Comparison of ENCODE assay signal across 16 cellular contexts in the genomic region with DNA sequence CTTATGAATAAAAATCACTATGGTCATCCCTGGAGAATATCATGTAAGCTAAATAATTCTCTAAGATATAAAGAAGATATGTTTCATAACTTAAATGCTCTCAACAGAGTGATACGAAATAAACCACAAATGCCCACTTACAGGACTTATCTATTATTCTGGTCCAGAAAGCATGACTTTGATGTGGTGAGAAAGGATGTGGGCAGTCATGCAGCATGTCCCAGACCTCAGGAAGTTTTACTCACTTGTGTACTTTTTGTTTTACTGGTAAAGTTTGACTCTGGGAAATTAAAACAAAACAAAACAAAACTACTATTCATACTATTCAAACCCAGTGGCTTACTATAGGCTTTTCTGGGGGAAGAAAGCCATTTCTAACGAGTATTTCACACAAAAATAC.
A peak's percentile ranks its signal among the peaks of the same experiment; 100 is the strongest.
DNase-seq lines count a peak whose midpoint lies in the region; ATAC-seq and TF ChIP-seq lines count a peak whose summit lies in the region.
"Had no signal": no experiment of that assay in that cellular context is flagged by ENCODE, and none has a peak within 500 bp of the region (broad histone marks: within the 10 kb centered on the region; RNA-seq: fewer than 3 reads in every experiment).

No MANE protein-coding gene starts in this region.

- no peak overlapping the region for H3K4me3 Mint-ChIP-seq in Calu3 (ENCODE audit: low read depth, unreplicated experiment)
- H3K4me3 Mint-ChIP-seq: activated CD4-positive, alpha-beta T cell treated with anti-CD3 and anti-CD28 coated beads, Interleukin-2, amount 10 ng/mL, durations not matched to agents 24 days and 14 days; activated naive CD8-positive, alpha-beta T cell; central memory CD8-positive, alpha-beta T cell; endodermal cell; stimulated activated naive CD8-positive, alpha-beta T cell treated with anti-CD3 and anti-CD28 coated beads, Interleukin-15, Interleukin-2, amounts not matched to agents 100 ng/mL and 50 ng/mL, for 24 hours had no signal

- CTCF ChIA-PET in PC-3 (lab: Charles Lee) (no interaction called here), Calu3 (lab: Charles Lee) (no interaction called here), RWPE1 (lab: Yijun Ruan, JAX) (no interaction called here)

- H3K79me2 ChIP-seq in PC-3 (ENCODE audit: low read length) = no peaks in the 10 kb centered on the region

- no peak overlapping the region for H2AFZ ChIP-seq in PC-3 (ENCODE audit: low read length)

- H3K4me2 ChIP-seq in PC-3 (ENCODE audit: low read length) = no peak overlapping the region

- POLR2A ChIA-PET in PC-3 (lab: Charles Lee; ENCODE audit: unreplicated experiment) (no interaction called here), RWPE1 (lab: Yijun Ruan, JAX; ENCODE audit: low non-redundant PET) (no interaction called here)

- no peaks in the 10 kb centered on the region for H3K4me1 ChIP-seq in PC-3 (ENCODE audit: insufficient read depth, low read length)

- H3K9ac ChIP-seq in PC-3 (ENCODE audit: low read length) = no peak overlapping the region

- H3K4me3 ChIP-seq in PC-3 (ENCODE audit: low read length) = no peak overlapping the region

- no TSS peak for BruUV-seq in PC-3 (replicated peaks; lab: Mats Ljungman, UMichigan)
- no TSS peak for BruUV-seq in Calu3 (replicated peaks; lab: Mats Ljungman, UMichigan)

- H3K27ac ChIP-seq in PC-3 (ENCODE audit: low read length) (no peak overlapping the region), RWPE1 (no peak overlapping the region)

- ATAC-seq in HG02885 (IDR thresholded peaks at IDR 0.05; ENCODE audit: poor library complexity, unreplicated experiment) (peak; percentile 67), PC-3 (peak; percentile 89), GM19023 (IDR thresholded peaks at IDR 0.05; ENCODE audit: unreplicated experiment) (no peak), GM21825 (IDR thresholded peaks at IDR 0.05; ENCODE audit: unreplicated experiment) (no peak)

- no peaks in the 10 kb centered on the region for H3K27me3 Mint-ChIP-seq in Calu3 (ENCODE audit: unreplicated experiment)
- H3K27me3 Mint-ChIP-seq: activated CD4-positive, alpha-beta T cell treated with anti-CD3 and anti-CD28 coated beads, Interleukin-2, amount 10 ng/mL, durations not matched to agents 24 days and 14 days; activated naive CD8-positive, alpha-beta T cell; central memory CD8-positive, alpha-beta T cell; stimulated activated naive CD8-positive, alpha-beta T cell treated with anti-CD3 and anti-CD28 coated beads, Interleukin-15, Interleukin-2, amounts not matched to agents 100 ng/mL and 50 ng/mL, for 24 hours had no signal

- no peaks in the 10 kb centered on the region for H4K20me1 ChIP-seq in PC-3 (ENCODE audit: low read length)

- H3F3A ChIP-seq in PC-3 (ENCODE audit: low read length, unreplicated experiment) = no peaks in the 10 kb centered on the region

- peak; percentile 13 for DNase-seq in Caki2 (ENCODE audit: low read depth)
- DNase-seq in PC-3 = peak; percentile 42
- peak; percentile 46 for DNase-seq in iris pigment epithelial cell (ENCODE audit: low read depth)
- DNase-seq in Calu3 = no peak
- no peak for DNase-seq in RWPE1 (ENCODE audit: low spot score)
- DNase-seq: activated CD4-positive, alpha-beta T cell treated with anti-CD3 and anti-CD28 coated beads, Interleukin-2, amount 10 ng/mL, durations not matched to agents 24 days and 14 days; endodermal cell; NCI-H2107; NCI-H82; SHP77 had no signal

- no peaks in the 10 kb centered on the region for H3K36me3 ChIP-seq in PC-3 (ENCODE audit: low read depth, low read length)

- no peaks in the 10 kb centered on the region for H3K9me3 Mint-ChIP-seq in Calu3 (ENCODE audit: low read depth, unreplicated experiment)
- H3K9me3 Mint-ChIP-seq: activated CD4-positive, alpha-beta T cell treated with anti-CD3 and anti-CD28 coated beads, Interleukin-2, amount 10 ng/mL, durations not matched to agents 24 days and 14 days; endodermal cell had no signal

- in situ Hi-C loops in Caki2 (cut with HindIII; ENCODE audit: low pct_unique_long_range_greater_than_20kb, low sequenced_read_pairs) = no loop called here

- H3K9me2 ChIP-seq in PC-3 (replicated peaks; ENCODE audit: low read length) = no peaks in the 10 kb centered on the region

- H3K9me3 ChIP-seq in PC-3 (ENCODE audit: low read length) = no peaks in the 10 kb centered on the region

- H3K4me1 Mint-ChIP-seq in Calu3 (ENCODE audit: low read depth, unreplicated experiment) = no peaks in the 10 kb centered on the region
- H3K4me1 Mint-ChIP-seq: activated CD4-positive, alpha-beta T cell treated with anti-CD3 and anti-CD28 coated beads, Interleukin-2, amount 10 ng/mL, durations not matched to agents 24 days and 14 days; central memory CD8-positive, alpha-beta T cell; endodermal cell had no signal

- TF ChIP-seq CTCF in PC-3 (conservative IDR thresholded peaks at IDR 0.05; ENCODE audit: low read depth, low read length) (no peak), Calu3 (IDR thresholded peaks at IDR 0.05; ENCODE audit: unreplicated experiment) (no peak), RWPE1 (conservative IDR thresholded peaks at IDR 0.05; ENCODE audit: low read depth) (no peak)

- no peaks in the 10 kb centered on the region for H3K36me3 Mint-ChIP-seq in Calu3 (ENCODE audit: insufficient read depth, unreplicated experiment)
- H3K36me3 Mint-ChIP-seq: activated naive CD8-positive, alpha-beta T cell had no signal

- H3K27me3 ChIP-seq in PC-3 (ENCODE audit: low read length) = no peaks in the 10 kb centered on the region

- no peak overlapping the region for H3K27ac Mint-ChIP-seq in Calu3 (ENCODE audit: unreplicated experiment)
- H3K27ac Mint-ChIP-seq: activated CD4-positive, alpha-beta T cell treated with anti-CD3 and anti-CD28 coated beads, Interleukin-2, amount 10 ng/mL, durations not matched to agents 24 days and 14 days; activated naive CD8-positive, alpha-beta T cell; endodermal cell; stimulated activated naive CD8-positive, alpha-beta T cell treated with anti-CD3 and anti-CD28 coated beads, Interleukin-15, Interleukin-2, amounts not matched to agents 100 ng/mL and 50 ng/mL, for 24 hours had no signal

- intact Hi-C loops in PC-3 (cut with micrococcal nuclease) = no loop called here
- intact Hi-C loops in Calu3 (cut with micrococcal nuclease; ENCODE audit: unreplicated experiment) = no loop called here

Comparison
In these comparisons a context has a peak if more than half of its experiments do, and no peak if none do; other contexts are left out.
1. DNase-seq: peak in Caki2 (single experiment), PC-3 (single experiment) and iris pigment epithelial cell (single experiment); none in Calu3 (single experiment) and RWPE1 (single experiment).
2. ATAC-seq: peak in HG02885 (single experiment) and PC-3 (single experiment); none in GM19023 (single experiment) and GM21825 (single experiment).